16 cellular contexts compared by ENCODE assay signal in the genomic region with DNA sequence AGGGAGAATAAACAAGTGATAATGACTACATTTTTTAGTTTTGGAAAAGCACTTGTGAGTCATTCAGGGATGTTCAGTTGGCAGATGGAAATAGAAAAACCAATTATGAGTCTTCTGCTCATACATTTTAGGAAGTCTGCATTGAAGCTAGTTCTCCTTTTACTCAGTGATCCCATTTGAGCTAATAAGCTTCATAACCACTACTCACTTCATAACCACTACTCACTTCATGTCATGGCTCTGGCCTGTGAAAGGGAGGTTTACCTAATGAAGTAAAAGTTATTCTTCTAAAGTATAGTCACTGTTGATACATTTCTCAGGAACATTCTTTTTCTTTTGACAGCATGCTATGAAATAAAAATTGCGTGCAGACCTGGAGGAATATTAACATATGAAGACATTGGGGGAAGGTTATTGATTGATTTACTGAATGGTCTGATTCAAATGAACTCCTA.
A peak's percentile ranks its signal among the peaks of the same experiment; 100 is the strongest.
DNase-seq lines count a peak whose midpoint lies in the region; ATAC-seq, FAIRE-seq and TF ChIP-seq lines count a peak whose summit lies in the region.
"Had no signal": no experiment of that assay in that cellular context is flagged by ENCODE, and none has a peak within 500 bp of the region (broad histone marks: within the 10 kb centered on the region; RNA-seq: fewer than 3 reads in every experiment).

No MANE protein-coding gene starts in this region.

- in situ Hi-C loops in GM12878 (cut with MboI) = no loop called here

- TF ChIP-seq CTCF in GM12878 (IDR thresholded peaks at IDR 0.05 in 2 of 3, conservative IDR thresholded peaks at IDR 0.05 in 1 of 3; ENCODE audit: control insufficient read depth in 2 of 3, extremely low read depth in 1 of 3, insufficient read depth in 1 of 3, low read depth in 3 of 3, low read length in 3 of 3) = no peak
- TF ChIP-seq CTCF in right lobe of liver (IDR thresholded peaks at IDR 0.05) = no peak
- TF ChIP-seq CTCF in mucosa of descending colon (IDR thresholded peaks at IDR 0.05) = no peak

- no peak for TF ChIP-seq POLR2A in GM12878 (IDR thresholded peaks at IDR 0.05; ENCODE audit: low read depth, low read length)
- no peak for TF ChIP-seq POLR2A in erythroblast (IDR thresholded peaks at IDR 0.05; ENCODE audit: low read length)
- no peak for TF ChIP-seq POLR2A in right lobe of liver (IDR thresholded peaks at IDR 0.05)

- RAD21 ChIA-PET in GM12878 (lab: Charles Lee; ENCODE audit: unreplicated experiment) = interaction anchor here (0.7 to 7.6 kb wide), 22 partner anchors 10 to 364 kb away, joined by 3 to 172 read pairs (median 4); no protein-coding TSS in a partner anchor

- H3K4me2 ChIP-seq in GM12878 (ENCODE audit: control insufficient read depth, insufficient read depth) = no peak overlapping the region

- H3K36me3 ChIP-seq in GM12878 (ENCODE audit: control insufficient read depth in 2 of 2, insufficient read depth in 2 of 2, low read length in 1 of 2) (no peaks in the 10 kb centered on the region), right lobe of liver (no peaks in the 10 kb centered on the region), mucosa of descending colon (ENCODE audit: low read depth) (no peaks in the 10 kb centered on the region)

- SMC1A ChIA-PET in GM12878 (lab: Charles Lee; ENCODE audit: uncharacterized antibody, unreplicated experiment) = interaction anchor here (1.1 to 11.0 kb wide), 13 partner anchors 9 to 160 kb away, joined by 3 to 173 read pairs (median 4); no protein-coding TSS in a partner anchor

- H2AFZ ChIP-seq in GM12878 (ENCODE audit: control insufficient read depth, low read depth, low read length) = no peak overlapping the region

- TF ChIP-seq EP300 in GM12878 (IDR thresholded peaks at IDR 0.05; ENCODE audit: borderline replicate concordance in 1 of 2, control insufficient read depth in 1 of 2, low read depth in 2 of 2, low read length in 2 of 2) = peak; percentile 94 to 98

- TF ChIP-seq RAD21 in GM12878 (IDR thresholded peaks at IDR 0.05; ENCODE audit: insufficient read depth, low read depth, low read length) = peak; percentile 16; the same call in 1 of the 2 replicates

- intact Hi-C loops in GM12878 (cut with micrococcal nuclease; ENCODE audit: unreplicated experiment) = loop anchor here (1.0 to 10.0 kb wide), 5 partner anchors 36 to 364 kb away; no protein-coding TSS in a partner anchor
- intact Hi-C loops in right lobe of liver (cut with DNase I) = no loop called here
- intact Hi-C loops in Right ventricle myocardium inferior (cut with DNase I) = no loop called here
- intact Hi-C loops in mucosa of descending colon (cut with DNase I, micrococcal nuclease) = no loop called here

- POLR2A ChIA-PET in GM12878 (lab: Charles Lee) = interaction anchor here (0.8 to 4.3 kb wide), 9 partner anchors 12 to 93 kb away, joined by 3 to 27 read pairs (median 3); no protein-coding TSS in a partner anchor

- no TSS peak for BruUV-seq in GM12878 (replicated peaks; lab: Mats Ljungman, UMichigan)

- H3K27ac ChIP-seq in GM12878 (ENCODE audit: control insufficient read depth, insufficient read depth) (no peak overlapping the region), right lobe of liver (no peak overlapping the region)
- H3K27ac ChIP-seq: psoas muscle had no signal

- H3K9me3 ChIP-seq in GM12878 (replicated peaks; ENCODE audit: control insufficient read depth, insufficient read depth, low read length) = no peaks in the 10 kb centered on the region; the same call in 2 of the 3 replicates
- H3K9me3 ChIP-seq in right lobe of liver = no peaks in the 10 kb centered on the region
- no peaks in the 10 kb centered on the region for H3K9me3 ChIP-seq in mucosa of descending colon
- H3K9me3 ChIP-seq: psoas muscle had no signal

- no peaks in the 10 kb centered on the region for H3K79me2 ChIP-seq in GM12878 (ENCODE audit: control insufficient read depth, insufficient read depth, low read length)

- no peak overlapping the region for H3K9ac ChIP-seq in GM12878 (ENCODE audit: control insufficient read depth, insufficient read depth, low read length)

- H3K4me3 ChIP-seq in GM12878 (no peak overlapping the region), right lobe of liver (no peak overlapping the region), mucosa of descending colon (no peak overlapping the region)
- H3K4me3 ChIP-seq: K562, psoas muscle had no signal

- WGBS in GM12878 (ENCODE audit: insufficient coverage, insufficient replicate concordance, low lambda C conversion rate, missing lambda C conversion rate) = 0% methylated on average over 1 of the region's 1 CpG
- 77% methylated on average over 1 of the region's 1 CpG for WGBS in right lobe of liver (ENCODE audit: insufficient coverage, low coverage, low lambda C conversion rate, missing lambda C conversion rate)

- CTCF ChIA-PET in GM12878 (lab: Yijun Ruan, JAX) = interaction anchor here (1.4 to 4.8 kb wide), 4 partner anchors 9 to 41 kb away, joined by 4 to 21 read pairs (median 12); no protein-coding TSS in a partner anchor

- ATAC-seq in GM18861 (IDR thresholded peaks at IDR 0.05; ENCODE audit: unreplicated experiment) (peak; percentile 57), GM21619 (IDR thresholded peaks at IDR 0.05; ENCODE audit: unreplicated experiment) (peak; percentile 65), HG03175 (IDR thresholded peaks at IDR 0.05; ENCODE audit: unreplicated experiment) (peak; percentile 62), GM12878 (peak; percentile 74), right lobe of liver (no peak), Right ventricle myocardium inferior (no peak), mucosa of descending colon (no peak)
- ATAC-seq: HCT116; K562; psoas muscle; stimulated activated naive CD8-positive, alpha-beta T cell treated with anti-CD3 and anti-CD28 coated beads, Interleukin-15, Interleukin-2, amounts not matched to agents 100 U/mL and 50 U/mL, for 24 hours had no signal

- H3K4me1 ChIP-seq in GM12878 (ENCODE audit: control insufficient read depth, insufficient read depth, low read length) = peaks cover 4% of the 10 kb centered on the region
- peaks cover 0 to 32% (median 13%) of the 10 kb centered on the region in 4 donors for H3K4me1 ChIP-seq in right lobe of liver
- H3K4me1 ChIP-seq in mucosa of descending colon (ENCODE audit: low read depth) = no peaks in the 10 kb centered on the region
- H3K4me1 ChIP-seq: psoas muscle had no signal

- DNase-seq in GM12878 (ENCODE audit: low read depth, low spot score) (peak; percentile 66), erythroblast (lab: John Stamatoyannopoulos, UW) (no peak), right lobe of liver (no peak), Right ventricle myocardium inferior (ENCODE audit: missing footprints) (no peak), mucosa of descending colon (no peak)
- DNase-seq: activated naive CD8-positive, alpha-beta T cell treated with anti-CD3 and anti-CD28 coated beads, Interleukin-2, amount 10 ng/mL, durations not matched to agents 7 days and 5 days; NCI-H2029 treated with DMSO at 0.1 percent for 48 hours; psoas muscle; stimulated activated CD4-positive, alpha-beta T cell treated with anti-CD3 and anti-CD28 coated beads, Interleukin-4, amount 100 ng/mL, for 1 hour; stimulated activated naive CD8-positive, alpha-beta T cell treated with anti-CD3 and anti-CD28 coated beads, Interleukin-15, Interleukin-2, amounts not matched to agents 100 U/mL and 50 U/mL, for 24 hours; T-helper 1 cell had no signal

- H3K27me3 ChIP-seq in GM12878 (replicated peaks in 1 of 2; ENCODE audit: control insufficient read depth in 2 of 2, insufficient read depth in 2 of 2, low read length in 1 of 2) = no peaks in the 10 kb centered on the region
- no peaks in the 10 kb centered on the region for H3K27me3 ChIP-seq in right lobe of liver

- no peaks in the 10 kb centered on the region for H4K20me1 ChIP-seq in GM12878 (ENCODE audit: control insufficient read depth, insufficient read depth)

- peak; percentile 18 for FAIRE-seq in GM12878 (lab: Jason Lieb, UNC)
- FAIRE-seq: K562 had no signal

TF ChIP-seq in GM12878, 131 proteins besides CTCF, POLR2A, EP300 and RAD21 (continues in another document):
- TF ChIP-seq MXI1 (IDR thresholded peaks at IDR 0.05; ENCODE audit: low read depth, low read length) (no peak; the same call in 1 of the 2 replicates), BACH1 (IDR thresholded peaks at IDR 0.05; ENCODE audit: borderline replicate concordance) (peak; percentile 96), ZNF207 (IDR thresholded peaks at IDR 0.05; ENCODE audit: borderline replicate concordance) (peak; percentile 68; the same call in 1 of the 2 replicates), WRNIP1 (IDR thresholded peaks at IDR 0.05; ENCODE audit: borderline replicate concordance, low read depth, low read length) (no peak), SIX5 (IDR thresholded peaks at IDR 0.05; ENCODE audit: low read depth, low read length, severe bottlenecking) (no peak), IKZF1 (conservative IDR thresholded peaks at IDR 0.05) (peak; percentile 98), BMI1 (IDR thresholded peaks at IDR 0.05; ENCODE audit: borderline replicate concordance) (peak; percentile 91), ZZZ3 (IDR thresholded peaks at IDR 0.05; ENCODE audit: control insufficient read depth, insufficient read length, low read depth) (no peak)
- TF ChIP-seq, protein P1, sequence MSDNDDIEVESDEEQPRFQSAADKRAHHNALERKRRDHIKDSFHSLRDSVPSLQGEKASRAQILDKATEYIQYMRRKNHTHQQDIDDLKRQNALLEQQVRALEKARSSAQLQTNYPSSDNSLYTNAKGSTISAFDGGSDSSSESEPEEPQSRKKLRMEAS (IDR thresholded peaks at IDR 0.05; ENCODE audit: low read depth, low read length) = no peak
- TF ChIP-seq, protein P2, sequence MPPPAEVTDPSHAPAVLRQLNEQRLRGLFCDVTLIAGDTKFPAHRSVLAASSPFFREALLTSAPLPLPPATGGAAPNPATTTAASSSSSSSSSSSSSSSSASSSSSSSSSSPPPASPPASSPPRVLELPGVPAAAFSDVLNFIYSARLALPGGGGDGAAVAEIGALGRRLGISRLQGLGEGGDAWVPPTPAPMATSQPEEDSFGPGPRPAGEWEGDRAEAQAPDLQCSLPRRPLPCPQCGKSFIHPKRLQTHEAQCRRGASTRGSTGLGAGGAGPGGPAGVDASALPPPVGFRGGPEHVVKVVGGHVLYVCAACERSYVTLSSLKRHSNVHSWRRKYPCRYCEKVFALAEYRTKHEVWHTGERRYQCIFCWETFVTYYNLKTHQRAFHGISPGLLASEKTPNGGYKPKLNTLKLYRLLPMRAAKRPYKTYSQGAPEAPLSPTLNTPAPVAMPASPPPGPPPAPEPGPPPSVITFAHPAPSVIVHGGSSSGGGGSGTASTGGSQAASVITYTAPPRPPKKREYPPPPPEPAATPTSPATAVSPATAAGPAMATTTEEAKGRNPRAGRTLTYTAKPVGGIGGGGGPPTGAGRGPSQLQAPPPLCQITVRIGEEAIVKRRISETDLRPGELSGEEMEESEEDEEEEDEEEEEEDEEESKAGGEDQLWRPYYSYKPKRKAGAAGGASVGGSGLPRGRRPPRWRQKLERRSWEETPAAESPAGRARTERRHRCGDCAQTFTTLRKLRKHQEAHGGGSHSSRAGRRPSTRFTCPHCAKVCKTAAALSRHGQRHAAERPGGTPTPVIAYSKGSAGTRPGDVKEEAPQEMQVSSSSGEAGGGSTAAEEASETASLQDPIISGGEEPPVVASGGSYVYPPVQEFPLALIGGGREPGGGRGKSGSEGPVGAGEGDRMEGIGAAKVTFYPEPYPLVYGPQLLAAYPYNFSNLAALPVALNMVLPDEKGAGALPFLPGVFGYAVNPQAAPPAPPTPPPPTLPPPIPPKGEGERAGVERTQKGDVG (CRISPR knock-in tag; IDR thresholded peaks at IDR 0.05) = no peak

Comparison
In these comparisons a context has a peak if more than half of its experiments do, and no peak if none do; other contexts are left out.
1. ATAC-seq: peak in GM18861 (single experiment), GM21619 (single experiment), HG03175 (single experiment) and GM12878 (single experiment); none in right lobe of liver (0 of 4), Right ventricle myocardium inferior (single experiment) and mucosa of descending colon (single experiment).